In genomic region chr2:159243521-159243920, GRCh38 we compare ENCODE assay signal across 16 cellular contexts. TPM values are rescaled to one million over a fixed set of nuclear protein-coding genes. Genes with fewer than 3 reads are reported as not detected.
DNase-seq lines count a peak whose midpoint lies in the region; ATAC-seq and TF ChIP-seq lines count a peak whose summit lies in the region.
"Had no signal": no experiment of that assay in that cellular context is flagged by ENCODE, and none has a peak within 500 bp of the region (broad histone marks: within the 10 kb centered on the region; RNA-seq: fewer than 3 reads in every experiment).

No MANE protein-coding gene starts in this region.

- H3K79me1 ChIP-seq in mesendoderm (ENCODE audit: low read length) = no peaks in the 10 kb centered on the region

- no peak overlapping the region for H3K56ac ChIP-seq in mesendoderm (ENCODE audit: low read length)

- H3K79me2 ChIP-seq in mesendoderm (ENCODE audit: control insufficient read depth, insufficient read depth, low read length) = no peaks in the 10 kb centered on the region

- no peak overlapping the region for H2BK120ac ChIP-seq in mesendoderm (ENCODE audit: low read depth, low read length)

- no peak overlapping the region for H2BK5ac ChIP-seq in mesendoderm (ENCODE audit: low read length)

- peak overlapping the region; percentile 25 for H3K4me2 ChIP-seq in BLaER1
- no peak overlapping the region for H3K4me2 ChIP-seq in mesendoderm (ENCODE audit: low read length)
- H3K4me2 ChIP-seq: GM23338 had no signal

- H3K36me3 ChIP-seq in BLaER1 = peaks cover 76% of the 10 kb centered on the region
- H3K36me3 ChIP-seq in RWPE2 (ENCODE audit: low read depth) = peaks cover 36% of the 10 kb centered on the region
- no peaks in the 10 kb centered on the region for H3K36me3 ChIP-seq in mesendoderm (ENCODE audit: control insufficient read depth, insufficient read depth, low read length)

- ATAC-seq in RWPE2 (ENCODE audit: low read depth) (peak; percentile 73), omental fat pad (ENCODE audit: low FRiP score) (no peak)
- ATAC-seq: GM23338 had no signal

- H3K27me3 ChIP-seq in BLaER1 (no peaks in the 10 kb centered on the region), RWPE2 (ENCODE audit: insufficient read depth, poor library complexity, severe bottlenecking) (no peaks in the 10 kb centered on the region), mesendoderm (ENCODE audit: insufficient read depth, low read length, poor library complexity) (no peaks in the 10 kb centered on the region)

- peaks cover 14% of the 10 kb centered on the region for H3K9me3 Mint-ChIP-seq in T-helper 2 cell treated with Interferon-gamma antibody and Interleukin-4, amounts not matched to agents 5 μg/mL and 100 μg/mL, for 36 hours
- H3K9me3 Mint-ChIP-seq: GM23338 had no signal

- H2AK5ac ChIP-seq in mesendoderm (ENCODE audit: low read length) = no peak overlapping the region

- no peaks in the 10 kb centered on the region for H3K4me1 Mint-ChIP-seq in T-helper 2 cell treated with Interferon-gamma antibody and Interleukin-4, amounts not matched to agents 5 μg/mL and 100 μg/mL, for 36 hours (ENCODE audit: low read depth)
- H3K4me1 Mint-ChIP-seq: CD4-positive, alpha-beta memory T cell; GM23338 had no signal

- H3K4me3 ChIP-seq in BLaER1 (no peak overlapping the region), RWPE2 (ENCODE audit: severe bottlenecking) (no peak overlapping the region), mesendoderm (ENCODE audit: low read length) (no peak overlapping the region)
- H3K4me3 ChIP-seq: GM23338 had no signal

- H3K4me1 ChIP-seq in BLaER1 = peaks cover 38% of the 10 kb centered on the region
- H3K4me1 ChIP-seq in RWPE2 (ENCODE audit: insufficient read depth, poor library complexity, severe bottlenecking) = no peaks in the 10 kb centered on the region
- H3K4me1 ChIP-seq in mesendoderm (ENCODE audit: control insufficient read depth, low read depth, low read length) = no peaks in the 10 kb centered on the region

- H3K9ac ChIP-seq in BLaER1 (no peak overlapping the region), mesendoderm (ENCODE audit: low read length) (no peak overlapping the region)

- H3K18ac ChIP-seq in mesendoderm (ENCODE audit: low read length) = no peak overlapping the region

- H3K9me3 ChIP-seq in BLaER1 = peaks cover 32% of the 10 kb centered on the region
- H3K9me3 ChIP-seq in RWPE2 (ENCODE audit: severe bottlenecking) = no peaks in the 10 kb centered on the region

- peaks cover 20% of the 10 kb centered on the region for H3K36me3 Mint-ChIP-seq in T-helper 2 cell treated with Interferon-gamma antibody and Interleukin-4, amounts not matched to agents 5 μg/mL and 100 μg/mL, for 36 hours (ENCODE audit: low read depth)

- no peak overlapping the region for H3K27ac Mint-ChIP-seq in T-helper 2 cell treated with Interferon-gamma antibody and Interleukin-4, amounts not matched to agents 5 μg/mL and 100 μg/mL, for 36 hours
- H3K27ac Mint-ChIP-seq: GM23338 had no signal

- no peak overlapping the region for H4K8ac ChIP-seq in mesendoderm (ENCODE audit: low read depth, low read length)

- TF ChIP-seq CTCF in RWPE2 (IDR thresholded peaks at IDR 0.05; ENCODE audit: poor library complexity, severe bottlenecking) = no peak
- TF ChIP-seq CTCF in omental fat pad (IDR thresholded peaks at IDR 0.05) = no peak

- H3K27ac ChIP-seq in BLaER1 (peak overlapping the region; percentile 61; the same call in 1 of the 2 replicates), RWPE2 (ENCODE audit: poor library complexity, severe bottlenecking) (no peak overlapping the region), mesendoderm (ENCODE audit: low read depth, low read length) (no peak overlapping the region)
- H3K27ac ChIP-seq: C4-2B had no signal

- no peak overlapping the region for H4K5ac ChIP-seq in mesendoderm (ENCODE audit: low read length)

- DNase-seq in HS-5 (ENCODE audit: low read depth) (peak; percentile 42), RWPE2 (ENCODE audit: low spot score) (no peak), mesendoderm (peak; percentile 20), NCI-H526 treated with DMSO at 0.1 percent for 48 hours (lab: John Stamatoyannopoulos, UW) (no peak), NCI-H82 (lab: John Stamatoyannopoulos, UW) (no peak), omental fat pad (ENCODE audit: low spot score) (no peak)
- DNase-seq in T-helper 2 cell treated with Interferon-gamma antibody and Interleukin-4, amounts not matched to agents 5 μg/mL and 100 μg/mL, for 36 hours (ENCODE audit: low spot score) = no peak
- DNase-seq: ACHN; CD4-positive, alpha-beta memory T cell; DMS79 treated with DMSO at 0.1 percent for 48 hours; EL; GDM1; H7 had no signal

- no peak overlapping the region for H3K4me3 Mint-ChIP-seq in T-helper 2 cell treated with Interferon-gamma antibody and Interleukin-4, amounts not matched to agents 5 μg/mL and 100 μg/mL, for 36 hours
- H3K4me3 Mint-ChIP-seq: CD4-positive, alpha-beta memory T cell; GM23338 had no signal

- no peak overlapping the region for H3K23ac ChIP-seq in mesendoderm (ENCODE audit: low read length)

- no peak overlapping the region for H2BK15ac ChIP-seq in mesendoderm (replicated peaks; ENCODE audit: low read depth)

- no peaks in the 10 kb centered on the region for H4K20me1 ChIP-seq in BLaER1

- no peak overlapping the region for H3K4ac ChIP-seq in mesendoderm (ENCODE audit: low read depth, low read length)

- H3K27me3 Mint-ChIP-seq in T-helper 2 cell treated with Interferon-gamma antibody and Interleukin-4, amounts not matched to agents 5 μg/mL and 100 μg/mL, for 36 hours (ENCODE audit: low read depth) = no peaks in the 10 kb centered on the region
- H3K27me3 Mint-ChIP-seq: CD4-positive, alpha-beta memory T cell had no signal

RNA-seq across cellular contexts. Expression of gene WDSUB1, which starts 43.0 kb away (rescaled TPM):
- polyA plus RNA-seq in mesendoderm (2013, experiment 1 of 2) = 4.6 TPM
- polyA plus RNA-seq in mesendoderm (2013, experiment 2 of 2) = 5.2 TPM
- total RNA-seq in omental fat pad = 1 to 10 TPM; 4.3 to 9.3 (median 5.3) TPM

Comparison
In these comparisons a context has a peak if more than half of its experiments do, and no peak if none do; other contexts are left out.
1. DNase-seq: peak in HS-5 (single experiment) and mesendoderm (single experiment); none in RWPE2 (single experiment), NCI-H526 treated with DMSO at 0.1 percent for 48 hours (single experiment), NCI-H82 (single experiment), T-helper 2 cell treated with Interferon-gamma antibody and Interleukin-4, amounts not matched to agents 5 μg/mL and 100 μg/mL, for 36 hours (single experiment) and omental fat pad (single experiment).